Comparison of ENCODE assay signal across 1 cellular context in genomic region chr7:47580175-47580701, GRCh38.
TF ChIP-seq lines count a peak whose summit lies in the region.

No MANE protein-coding gene starts in this region.

TF ChIP-seq in HepG2, 621 proteins besides CTCF, POLR2A, EP300 and RAD21 (continued from another document and continues in another):
- TF ChIP-seq ZNF691 (CRISPR knock-in tag; IDR thresholded peaks at IDR 0.05; ENCODE audit: borderline replicate concordance, low read depth) (no peak), RXRB (CRISPR knock-in tag; IDR thresholded peaks at IDR 0.05; ENCODE audit: borderline replicate concordance) (peak; percentile 68; the same call in 1 of the 2 replicates), FUBP1 (CRISPR knock-in tag; IDR thresholded peaks at IDR 0.05; ENCODE audit: borderline replicate concordance) (no peak), AGO1 (IDR thresholded peaks at IDR 0.05; ENCODE audit: low read depth, low read length, poor library complexity, severe bottlenecking) (no peak), SIN3B (IDR thresholded peaks at IDR 0.05; ENCODE audit: low read length) (no peak), CHD2 (IDR thresholded peaks at IDR 0.05; ENCODE audit: low read depth, low read length) (no peak), SIN3A (IDR thresholded peaks at IDR 0.05; ENCODE audit: borderline replicate concordance, low read depth, low read length) (peak; percentile 69; the same call in 1 of the 2 replicates), CREB1 (IDR thresholded peaks at IDR 0.05) (no peak), CREB1 (CRISPR knock-in tag; IDR thresholded peaks at IDR 0.05) (no peak), GABPB1 (CRISPR knock-in tag; IDR thresholded peaks at IDR 0.05) (no peak), KLF13 (CRISPR knock-in tag; IDR thresholded peaks at IDR 0.05) (no peak), ZNF530 (CRISPR knock-in tag; IDR thresholded peaks at IDR 0.05; ENCODE audit: low read depth) (no peak), CENPT (CRISPR knock-in tag; IDR thresholded peaks at IDR 0.05; ENCODE audit: low read depth) (no peak), ZNF264 (CRISPR knock-in tag; IDR thresholded peaks at IDR 0.05) (no peak), ZFY (CRISPR knock-in tag; IDR thresholded peaks at IDR 0.05) (no peak), ZFP36L1 (CRISPR knock-in tag; IDR thresholded peaks at IDR 0.05) (no peak), GTF3A (CRISPR knock-in tag; conservative IDR thresholded peaks at IDR 0.05) (no peak), MAZ (IDR thresholded peaks at IDR 0.05; ENCODE audit: borderline replicate concordance, low read depth, low read length) (peak; percentile 71; the same call in 1 of the 2 replicates), MAZ (CRISPR knock-in tag; IDR thresholded peaks at IDR 0.05; ENCODE audit: low read depth) (peak; percentile 31; the same call in 1 of the 2 replicates), PTBP1 (IDR thresholded peaks at IDR 0.05; ENCODE audit: low read depth, low read length, poor library complexity, severe bottlenecking) (no peak), HOMEZ (CRISPR knock-in tag; IDR thresholded peaks at IDR 0.05; ENCODE audit: low read depth) (0 out of 2 replicates have a peak, but pooled peaks have one; percentile 38), SKIL (CRISPR knock-in tag; IDR thresholded peaks at IDR 0.05; ENCODE audit: borderline replicate concordance) (no peak), EHMT2 (IDR thresholded peaks at IDR 0.05; ENCODE audit: borderline replicate concordance, low read depth, low read length) (no peak), NR2F2 (IDR thresholded peaks at IDR 0.05; ENCODE audit: borderline replicate concordance, low read depth) (peak; percentile 87), SP1 (IDR thresholded peaks at IDR 0.05) (no peak), SP1 (CRISPR knock-in tag; IDR thresholded peaks at IDR 0.05) (no peak), ZNF713 (CRISPR knock-in tag; IDR thresholded peaks at IDR 0.05) (no peak), HOXA5 (CRISPR knock-in tag; IDR thresholded peaks at IDR 0.05) (0 out of 2 replicates have a peak, but pooled peaks have one; percentile 43), NFKBIZ (CRISPR knock-in tag; IDR thresholded peaks at IDR 0.05) (peak; percentile 35; the same call in 1 of the 2 replicates), ZNF616 (CRISPR knock-in tag; IDR thresholded peaks at IDR 0.05; ENCODE audit: low read depth) (no peak), ZNF256 (CRISPR knock-in tag; conservative IDR thresholded peaks at IDR 0.05) (no peak), LCORL (IDR thresholded peaks at IDR 0.05) (no peak), LCORL (CRISPR knock-in tag; IDR thresholded peaks at IDR 0.05) (no peak), ZNF510 (CRISPR knock-in tag; IDR thresholded peaks at IDR 0.05; ENCODE audit: low read depth) (no peak), SYNCRIP (IDR thresholded peaks at IDR 0.05; ENCODE audit: insufficient read depth, low read depth, low read length) (no peak), THAP7 (CRISPR knock-in tag; IDR thresholded peaks at IDR 0.05) (no peak), ZC3H4 (CRISPR knock-in tag; IDR thresholded peaks at IDR 0.05; ENCODE audit: borderline replicate concordance) (no peak), WIZ (CRISPR knock-in tag; IDR thresholded peaks at IDR 0.05) (no peak), SRY (CRISPR knock-in tag; IDR thresholded peaks at IDR 0.05) (no peak), ZNF44 (CRISPR knock-in tag; IDR thresholded peaks at IDR 0.05) (no peak)
- TF ChIP-seq, protein P1, sequence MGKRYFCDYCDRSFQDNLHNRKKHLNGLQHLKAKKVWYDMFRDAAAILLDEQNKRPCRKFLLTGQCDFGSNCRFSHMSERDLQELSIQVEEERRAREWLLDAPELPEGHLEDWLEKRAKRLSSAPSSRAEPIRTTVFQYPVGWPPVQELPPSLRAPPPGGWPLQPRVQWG (CRISPR knock-in tag; IDR thresholded peaks at IDR 0.05; ENCODE audit: borderline replicate concordance, low read depth) = no peak
- TF ChIP-seq, protein P2, sequence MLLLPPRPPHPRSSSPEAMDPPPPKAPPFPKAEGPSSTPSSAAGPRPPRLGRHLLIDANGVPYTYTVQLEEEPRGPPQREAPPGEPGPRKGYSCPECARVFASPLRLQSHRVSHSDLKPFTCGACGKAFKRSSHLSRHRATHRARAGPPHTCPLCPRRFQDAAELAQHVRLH (CRISPR knock-in tag; IDR thresholded peaks at IDR 0.05; ENCODE audit: borderline replicate concordance, low read depth) = no peak; the same call in 1 of the 2 replicates
- TF ChIP-seq, protein P3, sequence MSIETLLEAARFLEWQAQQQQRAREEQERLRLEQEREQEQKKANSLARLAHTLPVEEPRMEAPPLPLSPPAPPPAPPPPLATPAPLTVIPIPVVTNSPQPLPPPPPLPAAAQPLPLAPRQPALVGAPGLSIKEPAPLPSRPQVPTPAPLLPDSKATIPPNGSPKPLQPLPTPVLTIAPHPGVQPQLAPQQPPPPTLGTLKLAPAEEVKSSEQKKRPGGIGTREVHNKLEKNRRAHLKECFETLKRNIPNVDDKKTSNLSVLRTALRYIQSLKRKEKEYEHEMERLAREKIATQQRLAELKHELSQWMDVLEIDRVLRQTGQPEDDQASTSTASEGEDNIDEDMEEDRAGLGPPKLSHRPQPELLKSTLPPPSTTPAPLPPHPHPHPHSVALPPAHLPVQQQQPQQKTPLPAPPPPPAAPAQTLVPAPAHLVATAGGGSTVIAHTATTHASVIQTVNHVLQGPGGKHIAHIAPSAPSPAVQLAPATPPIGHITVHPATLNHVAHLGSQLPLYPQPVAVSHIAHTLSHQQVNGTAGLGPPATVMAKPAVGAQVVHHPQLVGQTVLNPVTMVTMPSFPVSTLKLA (IDR thresholded peaks at IDR 0.05) = no peak
- TF ChIP-seq, protein P4, sequence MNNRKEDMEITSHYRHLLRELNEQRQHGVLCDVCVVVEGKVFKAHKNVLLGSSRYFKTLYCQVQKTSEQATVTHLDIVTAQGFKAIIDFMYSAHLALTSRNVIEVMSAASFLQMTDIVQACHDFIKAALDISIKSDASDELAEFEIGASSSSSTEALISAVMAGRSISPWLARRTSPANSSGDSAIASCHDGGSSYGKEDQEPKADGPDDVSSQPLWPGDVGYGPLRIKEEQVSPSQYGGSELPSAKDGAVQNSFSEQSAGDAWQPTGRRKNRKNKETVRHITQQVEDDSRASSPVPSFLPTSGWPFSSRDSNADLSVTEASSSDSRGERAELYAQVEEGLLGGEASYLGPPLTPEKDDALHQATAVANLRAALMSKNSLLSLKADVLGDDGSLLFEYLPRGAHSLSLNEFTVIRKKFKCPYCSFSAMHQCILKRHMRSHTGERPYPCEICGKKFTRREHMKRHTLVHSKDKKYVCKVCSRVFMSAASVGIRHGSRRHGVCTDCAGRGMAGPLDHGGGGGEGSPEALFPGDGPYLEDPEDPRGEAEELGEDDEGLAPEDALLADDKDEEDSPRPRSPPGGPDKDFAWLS (CRISPR knock-in tag; IDR thresholded peaks at IDR 0.05; ENCODE audit: borderline replicate concordance) = no peak
- TF ChIP-seq, protein P5, sequence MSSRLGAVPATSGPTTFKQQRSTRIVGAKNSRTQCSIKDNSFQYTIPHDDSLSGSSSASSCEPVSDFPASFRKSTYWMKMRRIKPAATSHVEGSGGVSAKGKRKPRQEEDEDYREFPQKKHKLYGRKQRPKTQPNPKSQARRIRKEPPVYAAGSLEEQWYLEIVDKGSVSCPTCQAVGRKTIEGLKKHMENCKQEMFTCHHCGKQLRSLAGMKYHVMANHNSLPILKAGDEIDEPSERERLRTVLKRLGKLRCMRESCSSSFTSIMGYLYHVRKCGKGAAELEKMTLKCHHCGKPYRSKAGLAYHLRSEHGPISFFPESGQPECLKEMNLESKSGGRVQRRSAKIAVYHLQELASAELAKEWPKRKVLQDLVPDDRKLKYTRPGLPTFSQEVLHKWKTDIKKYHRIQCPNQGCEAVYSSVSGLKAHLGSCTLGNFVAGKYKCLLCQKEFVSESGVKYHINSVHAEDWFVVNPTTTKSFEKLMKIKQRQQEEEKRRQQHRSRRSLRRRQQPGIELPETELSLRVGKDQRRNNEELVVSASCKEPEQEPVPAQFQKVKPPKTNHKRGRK (CRISPR knock-in tag; IDR thresholded peaks at IDR 0.05) = no peak
- TF ChIP-seq, protein P6, sequence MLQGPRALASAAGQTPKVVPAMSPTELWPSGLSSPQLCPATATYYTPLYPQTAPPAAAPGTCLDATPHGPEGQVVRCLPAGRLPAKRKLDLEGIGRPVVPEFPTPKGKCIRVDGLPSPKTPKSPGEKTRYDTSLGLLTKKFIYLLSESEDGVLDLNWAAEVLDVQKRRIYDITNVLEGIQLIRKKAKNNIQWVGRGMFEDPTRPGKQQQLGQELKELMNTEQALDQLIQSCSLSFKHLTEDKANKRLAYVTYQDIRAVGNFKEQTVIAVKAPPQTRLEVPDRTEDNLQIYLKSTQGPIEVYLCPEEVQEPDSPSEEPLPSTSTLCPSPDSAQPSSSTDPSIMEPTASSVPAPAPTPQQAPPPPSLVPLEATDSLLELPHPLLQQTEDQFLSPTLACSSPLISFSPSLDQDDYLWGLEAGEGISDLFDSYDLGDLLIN (CRISPR knock-in tag; IDR thresholded peaks at IDR 0.05; ENCODE audit: borderline replicate concordance) = no peak
- TF ChIP-seq, protein P7, sequence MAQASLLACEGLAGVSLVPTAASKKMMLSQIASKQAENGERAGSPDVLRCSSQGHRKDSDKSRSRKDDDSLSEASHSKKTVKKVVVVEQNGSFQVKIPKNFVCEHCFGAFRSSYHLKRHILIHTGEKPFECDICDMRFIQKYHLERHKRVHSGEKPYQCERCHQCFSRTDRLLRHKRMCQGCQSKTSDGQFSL (CRISPR knock-in tag; IDR thresholded peaks at IDR 0.05) = peak; percentile 93
- TF ChIP-seq, protein P8, sequence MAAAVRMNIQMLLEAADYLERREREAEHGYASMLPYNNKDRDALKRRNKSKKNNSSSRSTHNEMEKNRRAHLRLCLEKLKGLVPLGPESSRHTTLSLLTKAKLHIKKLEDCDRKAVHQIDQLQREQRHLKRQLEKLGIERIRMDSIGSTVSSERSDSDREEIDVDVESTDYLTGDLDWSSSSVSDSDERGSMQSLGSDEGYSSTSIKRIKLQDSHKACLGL (CRISPR knock-in tag; IDR thresholded peaks at IDR 0.05) = no peak
